Comparison of ENCODE assay signal across 17 cellular contexts in the genomic region with DNA sequence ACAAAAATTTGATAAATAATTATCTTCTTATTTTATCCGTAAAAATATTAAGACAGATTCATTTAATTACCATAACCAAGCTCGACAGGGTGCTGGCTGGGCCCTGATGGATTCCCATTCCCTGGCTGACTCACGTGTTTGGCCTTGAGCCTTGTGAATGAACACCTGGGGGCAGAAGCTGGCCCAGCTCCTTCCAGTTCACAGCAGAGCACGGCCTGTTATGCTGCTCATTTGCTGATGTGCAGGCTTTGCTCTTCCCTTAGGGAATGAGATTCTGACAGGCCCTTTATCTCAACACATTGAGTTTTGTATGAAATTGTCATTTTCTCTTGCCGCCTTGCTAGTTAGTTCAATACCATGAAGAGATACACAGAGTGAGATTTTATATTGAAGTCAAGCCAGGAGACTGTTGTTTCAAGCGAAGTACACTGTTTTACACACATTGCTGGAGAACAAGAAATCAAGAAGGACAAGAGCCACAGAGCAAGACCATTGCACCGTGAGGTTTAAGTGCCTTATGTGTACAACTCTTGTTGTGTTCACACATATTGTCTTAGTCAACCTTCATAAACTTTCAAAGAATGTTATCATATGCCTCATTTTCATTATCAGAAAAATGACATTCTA.
DNase-seq lines count a peak whose midpoint lies in the region; ATAC-seq and TF ChIP-seq lines count a peak whose summit lies in the region.
"Had no signal": no experiment of that assay in that cellular context is flagged by ENCODE, and none has a peak within 500 bp of the region (broad histone marks: within the 10 kb centered on the region; RNA-seq: fewer than 3 reads in every experiment).

No MANE protein-coding gene starts in this region.

- TF ChIP-seq CTCF in VCaP (conservative IDR thresholded peaks at IDR 0.05) (no peak), GM10266 (IDR thresholded peaks at IDR 0.05; ENCODE audit: control insufficient read depth, insufficient read depth, low read depth, missing control alignments) (no peak)

- DNase-seq in Ammon's horn (ENCODE audit: low spot score): peak; percentile 7
- DNase-seq in HK-2 (ENCODE audit: unreplicated experiment): peak; percentile 4
- peak; percentile 33 for DNase-seq in iPS DF 4.7 (ENCODE audit: extremely low read depth, low spot score)
- DNase-seq in activated CD4-positive, alpha-beta T cell treated with anti-CD3 and anti-CD28 coated beads, Interleukin-2, amount 50 U/mL, for 1 hour: no peak
- no peak for DNase-seq in GM10266 (ENCODE audit: extremely low spot score)
- DNase-seq in KG1 (lab: John Stamatoyannopoulos, UW): no peak
- DNase-seq: activated CD8-positive, alpha-beta memory T cell treated with anti-CD3 and anti-CD28 coated beads, Interleukin-2, amount 10 ng/mL, durations not matched to agents 7 days and 5 days; activated gamma-delta T cell; GF-D8; heart left ventricle; left colon; NCI-H187 treated with DMSO at 0.1 percent for 48 hours; NCI-H510A treated with DMSO at 0.1 percent for 48 hours; stimulated activated CD4-positive, alpha-beta T cell treated with anti-CD3 and anti-CD28 coated beads, Interleukin-4, amount 100 ng/mL, for 1 hour had no signal

- peak overlapping the region; percentile 30; the same call in 1 of the 2 replicates for H3K27ac ChIP-seq in VCaP
- H3K27ac ChIP-seq: esophagus muscularis mucosa, heart left ventricle had no signal

- ATAC-seq in HG02938 (IDR thresholded peaks at IDR 0.05; ENCODE audit: unreplicated experiment): no peak
- ATAC-seq: activated CD8-positive, alpha-beta memory T cell treated with anti-CD3 and anti-CD28 coated beads, Interleukin-2, amount 10 ng/mL, durations not matched to agents 7 days and 5 days; heart left ventricle; left colon had no signal

Comparison
In these comparisons a context has a peak if more than half of its experiments do, and no peak if none do; other contexts are left out.
1. DNase-seq: peak in Ammon's horn (single experiment), HK-2 (single experiment) and iPS DF 4.7 (single experiment); none in activated CD4-positive, alpha-beta T cell treated with anti-CD3 and anti-CD28 coated beads, Interleukin-2, amount 50 U/mL, for 1 hour (single experiment), GM10266 (single experiment) and KG1 (single experiment).